ENCODE assay signal across 8 cellular contexts in the genomic region with DNA sequence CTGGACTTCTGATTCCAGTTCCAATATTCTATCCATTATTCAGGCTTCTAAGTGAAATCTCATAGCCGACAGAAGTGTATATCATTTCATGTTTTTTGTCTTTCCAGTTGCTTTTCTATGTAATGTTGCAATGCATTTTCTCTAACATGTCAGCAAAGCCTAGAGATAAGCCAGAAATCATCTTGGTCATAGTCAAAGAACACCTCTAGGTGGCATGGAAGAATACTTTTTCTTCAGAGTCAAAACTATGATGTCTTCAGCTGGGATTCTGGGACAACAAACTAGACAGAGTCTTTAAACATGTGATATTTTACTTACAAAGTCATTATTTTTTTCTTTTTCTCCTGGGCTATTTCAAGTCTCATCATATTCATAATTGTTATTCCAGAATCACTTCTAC. TPM values are rescaled to one million over a fixed set of nuclear protein-coding genes. Genes with fewer than 3 reads are reported as not detected.
A peak's percentile ranks its signal among the peaks of the same experiment; 100 is the strongest.
DNase-seq lines count a peak whose midpoint lies in the region; ATAC-seq and TF ChIP-seq lines count a peak whose summit lies in the region.

No MANE protein-coding gene starts in this region.

- H3K4me1 ChIP-seq in DND-41 (ENCODE audit: insufficient read depth, low read length), result peaks cover 32% of the 10 kb centered on the region

- peak; percentile 48 for TF ChIP-seq CTCF in DND-41 (IDR thresholded peaks at IDR 0.05; ENCODE audit: borderline replicate concordance, extremely low read depth, low read length, poor library complexity, severe bottlenecking)
- TF ChIP-seq CTCF in NB4 (IDR thresholded peaks at IDR 0.05; ENCODE audit: low read depth, low read length), result no peak

- no peaks in the 10 kb centered on the region for H3K4me1 Mint-ChIP-seq in stimulated activated effector memory CD8-positive, alpha-beta T cell treated with anti-CD3 and anti-CD28 coated beads, Interleukin-12 subunit alpha, Interleukin-12 subunit beta, amount 100 ng/mL, for 72 hours

- peaks cover 38% of the 10 kb centered on the region for H3K27me3 ChIP-seq in DND-41 (ENCODE audit: insufficient read depth, low read length, poor library complexity)

- H2AFZ ChIP-seq in DND-41 (ENCODE audit: low read depth, low read length), result no peak overlapping the region; the same call in 1 of the 2 replicates

- H3K4me2 ChIP-seq in DND-41 (ENCODE audit: insufficient read depth, low read length), result no peak overlapping the region

- peaks cover 5% of the 10 kb centered on the region; the same call in 1 of the 2 replicates for H3K79me2 ChIP-seq in DND-41 (ENCODE audit: insufficient read depth, low read length)

- H3K27ac ChIP-seq in DND-41 (ENCODE audit: low read length), result no peak overlapping the region

- H3K27ac Mint-ChIP-seq in stimulated activated effector memory CD8-positive, alpha-beta T cell treated with anti-CD3 and anti-CD28 coated beads, Interleukin-12 subunit alpha, Interleukin-12 subunit beta, amount 100 ng/mL, for 72 hours, result no peak overlapping the region

- intact Hi-C loops in posterior cingulate gyrus (cut with DNase I), result loop anchor here (5.0 kb wide), 1 partner anchor 116 kb away; no protein-coding TSS in a partner anchor

- H4K20me1 ChIP-seq in DND-41 (ENCODE audit: insufficient read depth, low read length), result no peaks in the 10 kb centered on the region

- TF ChIP-seq POLR2A in NB4 (IDR thresholded peaks at IDR 0.05; ENCODE audit: extremely low read depth, insufficient read length), result no peak

- DNase-seq in DND-41, result no peak
- peak; percentile 9 for DNase-seq in NB4 (ENCODE audit: low read depth)
- no peak for DNase-seq in stimulated activated effector memory CD8-positive, alpha-beta T cell treated with anti-CD3 and anti-CD28 coated beads, Interleukin-12 subunit alpha, Interleukin-12 subunit beta, amount 100 ng/mL, for 72 hours (ENCODE audit: low spot score in 2 of 2)
- DNase-seq in HK-2 (ENCODE audit: unreplicated experiment), result no peak
- DNase-seq in posterior cingulate gyrus, result no peak

- no peak overlapping the region for H3K4me3 Mint-ChIP-seq in stimulated activated effector memory CD8-positive, alpha-beta T cell treated with anti-CD3 and anti-CD28 coated beads, Interleukin-12 subunit alpha, Interleukin-12 subunit beta, amount 100 ng/mL, for 72 hours

- H3K36me3 Mint-ChIP-seq in stimulated activated effector memory CD8-positive, alpha-beta T cell treated with anti-CD3 and anti-CD28 coated beads, Interleukin-12 subunit alpha, Interleukin-12 subunit beta, amount 100 ng/mL, for 72 hours, result no peaks in the 10 kb centered on the region

- H3K4me3 ChIP-seq in DND-41 (ENCODE audit: low read depth in 1 of 2, low read length in 2 of 2), result no peak overlapping the region
- H3K4me3 ChIP-seq in NB4 (ENCODE audit: low read depth, low read length), result no peak overlapping the region

- ATAC-seq in DND-41 (ENCODE audit: insufficient read depth, low read depth) (no peak), GM21390 (IDR thresholded peaks at IDR 0.05; ENCODE audit: unreplicated experiment) (peak; percentile 37), esophagus mucosa (peak; percentile 53), HG02610 (IDR thresholded peaks at IDR 0.05; ENCODE audit: unreplicated experiment) (no peak)
- ATAC-seq in stimulated activated effector memory CD8-positive, alpha-beta T cell treated with anti-CD3 and anti-CD28 coated beads, Interleukin-12 subunit alpha, Interleukin-12 subunit beta, amount 100 ng/mL, for 72 hours, result no peak

- no peaks in the 10 kb centered on the region for H3K9me3 ChIP-seq in DND-41 (ENCODE audit: insufficient read depth, low read length, severe bottlenecking)

- H3K36me3 ChIP-seq in DND-41 (ENCODE audit: insufficient read depth, low read length), result no peaks in the 10 kb centered on the region

- H3K9ac ChIP-seq in DND-41 (ENCODE audit: low read depth, low read length), result no peak overlapping the region

- no peaks in the 10 kb centered on the region for H3K9me3 Mint-ChIP-seq in stimulated activated effector memory CD8-positive, alpha-beta T cell treated with anti-CD3 and anti-CD28 coated beads, Interleukin-12 subunit alpha, Interleukin-12 subunit beta, amount 100 ng/mL, for 72 hours

RNA-seq across cellular contexts. Expression of a gene that starts 4.4 kb away (rescaled TPM):
- total RNA-seq in esophagus mucosa, result 1.2 TPM

RNA-seq across cellular contexts. Expression of a gene that starts 45.2 kb away (rescaled TPM):
- total RNA-seq in esophagus mucosa, result 5.8 TPM

Comparison
In these comparisons a context has a peak if more than half of its experiments do, and no peak if none do; other contexts are left out.
1. ATAC-seq: peak in GM21390 (single experiment) and esophagus mucosa (single experiment); none in DND-41 (single experiment), HG02610 (single experiment) and stimulated activated effector memory CD8-positive, alpha-beta T cell treated with anti-CD3 and anti-CD28 coated beads, Interleukin-12 subunit alpha, Interleukin-12 subunit beta, amount 100 ng/mL, for 72 hours (single experiment).